Comparison of ENCODE assay signal across 18 cellular contexts in the genomic region with DNA sequence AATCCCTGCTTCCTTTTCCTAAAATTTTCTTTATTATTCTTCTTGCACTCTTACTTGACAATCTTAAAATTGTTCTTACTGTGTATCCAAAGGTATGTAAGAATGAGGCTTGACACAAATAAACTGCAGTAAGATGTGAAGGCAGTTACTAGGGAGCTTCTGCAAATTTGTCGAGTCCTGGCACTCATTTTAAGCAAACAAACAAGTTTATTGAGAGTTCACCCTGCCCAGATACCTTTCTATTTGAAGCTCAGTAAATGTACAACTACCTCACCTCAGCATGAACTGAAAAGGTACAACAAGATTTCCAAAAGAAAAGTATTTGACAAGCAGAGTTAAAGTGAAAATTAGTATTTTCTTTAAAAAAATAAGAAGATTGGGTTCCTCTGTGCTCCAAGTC. TPM values are rescaled to one million over a fixed set of nuclear protein-coding genes. Genes with fewer than 3 reads are reported as not detected.
"Had no signal": no experiment of that assay in that cellular context is flagged by ENCODE, and none has a peak within 500 bp of the region (broad histone marks: within the 10 kb centered on the region; RNA-seq: fewer than 3 reads in every experiment).

No MANE protein-coding gene starts in this region.

- H3K4me3 ChIP-seq: ascending aorta, esophagus squamous epithelium, right atrium auricular region, smooth muscle cell had no signal

- H3K9me3 ChIP-seq: ascending aorta, esophagus squamous epithelium, right atrium auricular region had no signal

- H3K79me2 ChIP-seq: parathyroid adenoma had no signal

- H3K9ac ChIP-seq: parathyroid adenoma had no signal

- H3K4me1 ChIP-seq: ascending aorta, parathyroid adenoma, right atrium auricular region had no signal

- DNase-seq: activated CD4-positive, alpha-beta T cell treated with anti-CD3 and anti-CD28 coated beads for 1 hour; activated CD4-positive, alpha-beta T cell treated with anti-CD3 and anti-CD28 coated beads, Interleukin-2, amount 50 U/mL, for 48 hours; activated CD8-positive, alpha-beta memory T cell treated with anti-CD3 and anti-CD28 coated beads, Interleukin-2, amount 10 ng/mL, durations not matched to agents 7 days and 5 days; activated gamma-delta T cell; activated naive CD8-positive, alpha-beta T cell treated with anti-CD3 and anti-CD28 coated beads for 36 hours; activated T-cell treated with anti-CD3 and anti-CD28 coated beads, Interleukin-2, amount 50 U/mL, for 4 hours; esophagus squamous epithelium; foreskin fibroblast; head of caudate nucleus; left ventricle myocardium superior had no signal

- H3K36me3 ChIP-seq: ascending aorta, esophagus squamous epithelium, right atrium auricular region had no signal

- H3K4me2 ChIP-seq: smooth muscle cell had no signal

- H3K27ac ChIP-seq: ascending aorta, parathyroid adenoma, right atrium auricular region had no signal

- FAIRE-seq: bronchial epithelial cell, islet of Langerhans had no signal

- H2AFZ ChIP-seq: parathyroid adenoma had no signal

- H3K27me3 ChIP-seq: ascending aorta, right atrium auricular region had no signal

- ATAC-seq: activated CD8-positive, alpha-beta memory T cell treated with anti-CD3 and anti-CD28 coated beads, Interleukin-2, amount 10 ng/mL, durations not matched to agents 7 days and 5 days; activated T-cell treated with anti-CD3 and anti-CD28 coated beads, Interleukin-2, amount 50 U/mL, for 4 hours; stimulated activated effector memory CD8-positive, alpha-beta T cell treated with anti-CD3 and anti-CD28 coated beads, Interleukin-12 subunit alpha, Interleukin-12 subunit beta, amount 100 ng/mL, for 72 hours had no signal

RNA-seq across cellular contexts. Expression of a gene that starts 13.3 kb away (rescaled TPM):
- total RNA-seq: activated CD8-positive, alpha-beta memory T cell treated with anti-CD3 and anti-CD28 coated beads, Interleukin-2, amount 10 ng/mL, durations not matched to agents 7 days and 5 days; activated naive CD8-positive, alpha-beta T cell treated with anti-CD3 and anti-CD28 coated beads for 36 hours; T-helper 2 cell treated with Interferon-gamma antibody and Interleukin-4, amounts not matched to agents 100 ng/mL and 5 ng/mL, for 36 hours had no signal
